ENCODE assay signal across 21 cellular contexts in genomic region chr3:171225101-171225674, GRCh38.
A peak's percentile ranks its signal among the peaks of the same experiment; 100 is the strongest.
DNase-seq lines count a peak whose midpoint lies in the region; ATAC-seq, FAIRE-seq and TF ChIP-seq lines count a peak whose summit lies in the region.
"Had no signal": no experiment of that assay in that cellular context is flagged by ENCODE, and none has a peak within 500 bp of the region (broad histone marks: within the 10 kb centered on the region; RNA-seq: fewer than 3 reads in every experiment).

No MANE protein-coding gene starts in this region.

- POLR2A ChIA-PET in GM12878 (lab: Charles Lee) (interaction anchor here (1.1 to 1.6 kb wide), 4 partner anchors 12 to 36 kb away, joined by 3 to 5 read pairs (median 3); no protein-coding TSS in a partner anchor), A673 (lab: Charles Lee; ENCODE audit: low non-redundant PET) (no interaction called here)

- peak overlapping the region; percentile 47 for H3K27ac ChIP-seq in SJSA1
- H3K27ac ChIP-seq in GM12878 (ENCODE audit: control insufficient read depth, insufficient read depth): peak overlapping the region; percentile 13; the same call in 1 of the 2 replicates
- no peak overlapping the region for H3K27ac ChIP-seq in A673 (ENCODE audit: low read depth, low read length, poor library complexity, severe bottlenecking)
- H3K27ac ChIP-seq: neutrophil, right lobe of liver had no signal

- H3K27me3 ChIP-seq in SJSA1 (replicated peaks): no peaks in the 10 kb centered on the region
- no peaks in the 10 kb centered on the region for H3K27me3 ChIP-seq in GM12878 (replicated peaks in 1 of 2; ENCODE audit: control insufficient read depth in 2 of 2, insufficient read depth in 2 of 2, low read length in 1 of 2)
- no peaks in the 10 kb centered on the region for H3K27me3 ChIP-seq in A673 (replicated peaks; ENCODE audit: insufficient read depth, low read depth, low read length, poor library complexity)
- H3K27me3 ChIP-seq: neutrophil, right lobe of liver had no signal

- TF ChIP-seq POLR2A in GM12878 (IDR thresholded peaks at IDR 0.05; ENCODE audit: low read depth, low read length): no peak

- no peak overlapping the region for H3K4me2 ChIP-seq in GM12878 (ENCODE audit: control insufficient read depth, insufficient read depth)

- FAIRE-seq in GM12878 (lab: Jason Lieb, UNC): no peak
- FAIRE-seq: HepG2 had no signal

- H3K9ac ChIP-seq in GM12878 (ENCODE audit: control insufficient read depth, insufficient read depth, low read length): no peak overlapping the region

- H3K4me3 ChIP-seq in SJSA1 (no peak overlapping the region), GM12878 (no peak overlapping the region), A673 (ENCODE audit: low read depth, low read length, poor library complexity, severe bottlenecking) (no peak overlapping the region)
- H3K4me3 ChIP-seq: right lobe of liver had no signal

- H2AFZ ChIP-seq in GM12878 (ENCODE audit: control insufficient read depth, low read depth, low read length): no peak overlapping the region

- no peaks in the 10 kb centered on the region for H4K20me1 ChIP-seq in GM12878 (ENCODE audit: control insufficient read depth, insufficient read depth)

- ATAC-seq in activated naive CD4-positive, alpha-beta T cell treated with anti-CD3 and anti-CD28 coated beads, Interleukin-2, amount 50 U/mL, for 72 hours: peak; percentile 65 to 80
- ATAC-seq in GM12878: peak; percentile 83
- no peak for ATAC-seq in HG02571 (IDR thresholded peaks at IDR 0.05; ENCODE audit: unreplicated experiment)
- ATAC-seq: HepG2, right lobe of liver had no signal

- no peak for DNase-seq in activated naive CD4-positive, alpha-beta T cell treated with anti-CD3 and anti-CD28 coated beads, Interleukin-2, amount 50 U/mL, for 72 hours (ENCODE audit: low spot score in 2 of 2)
- no peak for DNase-seq in activated naive CD4-positive, alpha-beta T cell treated with Interleukin-2 at 50 U/mL for 16 hours
- DNase-seq in SJSA1 (ENCODE audit: low read depth in 1 of 2, low spot score in 2 of 2) (no peak), GM12878 (ENCODE audit: low read depth, low spot score) (no peak), mesenteric fat pad (ENCODE audit: low spot score) (no peak), A673 (ENCODE audit: low spot score) (no peak), kidney tubule cell (ENCODE audit: low spot score) (no peak)
- DNase-seq: activated CD8-positive, alpha-beta memory T cell treated with anti-CD3 and anti-CD28 coated beads for 24 hours; effector memory CD4-positive, alpha-beta T cell; GDM1; HCEC 1CT; hippocampal formation; NCI-H187 treated with DMSO at 0.1 percent for 48 hours; right lobe of liver; SHP77 treated with DMSO at 0.1 percent for 48 hours; stimulated activated CD4-positive, alpha-beta T cell treated with anti-CD3 and anti-CD28 coated beads, Interleukin-2, amount 100 ng/mL, for 24 hours; substantia nigra had no signal

- H3K9me3 Mint-ChIP-seq in activated naive CD4-positive, alpha-beta T cell treated with anti-CD3 and anti-CD28 coated beads, Interleukin-2, amount 50 U/mL, for 72 hours: peaks cover 4 to 12% of the 10 kb centered on the region in 2 donors

- BruUV-seq in GM12878 (replicated peaks; lab: Mats Ljungman, UMichigan) (no TSS peak), A673 (replicated peaks; lab: Mats Ljungman, UMichigan) (no TSS peak)

- SMC1A ChIA-PET in GM12878 (lab: Charles Lee; ENCODE audit: uncharacterized antibody, unreplicated experiment): interaction anchor here (0.6 to 3.1 kb wide), 23 partner anchors 10 to 598 kb away, joined by 3 to 15 read pairs (median 4); no protein-coding TSS in a partner anchor

- H3K27ac Mint-ChIP-seq in activated naive CD4-positive, alpha-beta T cell treated with anti-CD3 and anti-CD28 coated beads, Interleukin-2, amount 50 U/mL, for 72 hours: no peak overlapping the region
- H3K27ac Mint-ChIP-seq: mesothelial cell of epicardium had no signal

- peak in 1 of 2 experiments; percentile 25; a peak in 1 of 4 replicates for TF ChIP-seq EP300 in GM12878 (IDR thresholded peaks at IDR 0.05; ENCODE audit: borderline replicate concordance in 1 of 2, control insufficient read depth in 1 of 2, low read depth in 2 of 2, low read length in 2 of 2)

- H3K9me3 ChIP-seq in SJSA1 (replicated peaks): no peaks in the 10 kb centered on the region
- peaks cover 15% of the 10 kb centered on the region for H3K9me3 ChIP-seq in GM12878 (replicated peaks; ENCODE audit: control insufficient read depth, insufficient read depth, low read length)
- peaks cover 5% of the 10 kb centered on the region for H3K9me3 ChIP-seq in A673 (ENCODE audit: low read depth, low read length, poor library complexity, severe bottlenecking)
- H3K9me3 ChIP-seq: neutrophil, right lobe of liver had no signal

- TF ChIP-seq RAD21 in GM12878 (IDR thresholded peaks at IDR 0.05; ENCODE audit: insufficient read depth, low read depth, low read length): no peak

- CTCF ChIA-PET in GM12878 (lab: Yijun Ruan, JAX): interaction anchor here (0.8 to 2.5 kb wide), 11 partner anchors 9 to 227 kb away, joined by 3 to 9 read pairs (median 3); no protein-coding TSS in a partner anchor
- CTCF ChIA-PET in A673 (lab: Charles Lee): interaction anchor here (0.6 kb wide), 1 partner anchor 1468 kb away, joined by 4 read pairs; no protein-coding TSS in a partner anchor

- RAD21 ChIA-PET in GM12878 (lab: Charles Lee; ENCODE audit: unreplicated experiment): interaction anchor here (1.0 to 2.6 kb wide), 5 partner anchors 11 to 607 kb away, joined by 3 to 15 read pairs (median 4); no protein-coding TSS in a partner anchor

- TF ChIP-seq CTCF in GM12878 (IDR thresholded peaks at IDR 0.05 in 2 of 3, conservative IDR thresholded peaks at IDR 0.05 in 1 of 3; ENCODE audit: control insufficient read depth in 2 of 3, extremely low read depth in 1 of 3, insufficient read depth in 1 of 3, low read depth in 3 of 3, low read length in 3 of 3) (no peak), A673 (conservative IDR thresholded peaks at IDR 0.05; ENCODE audit: low read depth, low read length) (no peak)

- intact Hi-C loops in GM12878 (cut with micrococcal nuclease; ENCODE audit: unreplicated experiment): no loop called here
- intact Hi-C loops in A673 (cut with micrococcal nuclease; ENCODE audit: unreplicated experiment): no loop called here

- peaks cover 5% of the 10 kb centered on the region; the same call in 1 of the 2 replicates for H3K79me2 ChIP-seq in GM12878 (ENCODE audit: control insufficient read depth, insufficient read depth, low read length)

- H3K4me1 ChIP-seq in SJSA1 (replicated peaks) (peaks cover 18% of the 10 kb centered on the region), GM12878 (ENCODE audit: control insufficient read depth, insufficient read depth, low read length) (peaks cover 17% of the 10 kb centered on the region), A673 (ENCODE audit: insufficient read depth, low read length, poor library complexity, severe bottlenecking) (peaks cover 8% of the 10 kb centered on the region)
- H3K4me1 ChIP-seq: right lobe of liver had no signal

- H3K36me3 Mint-ChIP-seq in activated naive CD4-positive, alpha-beta T cell treated with anti-CD3 and anti-CD28 coated beads, Interleukin-2, amount 50 U/mL, for 72 hours: peaks cover 5 to 40% of the 10 kb centered on the region in 2 donors

- H3K36me3 ChIP-seq in SJSA1 (no peaks in the 10 kb centered on the region), GM12878 (ENCODE audit: control insufficient read depth in 2 of 2, insufficient read depth in 2 of 2, low read length in 1 of 2) (peaks cover 3 to 22% of the 10 kb centered on the region in 2 experiments), A673 (ENCODE audit: insufficient read depth, low read length, poor library complexity, severe bottlenecking) (no peaks in the 10 kb centered on the region)
- H3K36me3 ChIP-seq: neutrophil, right lobe of liver had no signal

- WGBS in GM12878 (ENCODE audit: insufficient coverage, insufficient replicate concordance, low lambda C conversion rate, missing lambda C conversion rate): 25% methylated on average over 2 of the region's 2 CpGs

- in situ Hi-C loops in GM12878 (cut with MboI): no loop called here

TF ChIP-seq in GM12878, 131 proteins besides CTCF, POLR2A, EP300 and RAD21 (continues in another document):
- peak; percentile 39 to 70; a peak in 3 of 4 replicates for TF ChIP-seq BHLHE40 (IDR thresholded peaks at IDR 0.05; ENCODE audit: borderline replicate concordance in 1 of 2, low read depth in 2 of 2, low read length in 1 of 2)
- peak; percentile 54; the same call in 1 of the 2 replicates for TF ChIP-seq MTA2 (IDR thresholded peaks at IDR 0.05; ENCODE audit: low read depth)
- no peak for TF ChIP-seq ATF7 (IDR thresholded peaks at IDR 0.05; ENCODE audit: low read depth)
- no peak for TF ChIP-seq JUNB (IDR thresholded peaks at IDR 0.05)
